ENCODE assay signal across 10 cellular contexts in the genomic region with DNA sequence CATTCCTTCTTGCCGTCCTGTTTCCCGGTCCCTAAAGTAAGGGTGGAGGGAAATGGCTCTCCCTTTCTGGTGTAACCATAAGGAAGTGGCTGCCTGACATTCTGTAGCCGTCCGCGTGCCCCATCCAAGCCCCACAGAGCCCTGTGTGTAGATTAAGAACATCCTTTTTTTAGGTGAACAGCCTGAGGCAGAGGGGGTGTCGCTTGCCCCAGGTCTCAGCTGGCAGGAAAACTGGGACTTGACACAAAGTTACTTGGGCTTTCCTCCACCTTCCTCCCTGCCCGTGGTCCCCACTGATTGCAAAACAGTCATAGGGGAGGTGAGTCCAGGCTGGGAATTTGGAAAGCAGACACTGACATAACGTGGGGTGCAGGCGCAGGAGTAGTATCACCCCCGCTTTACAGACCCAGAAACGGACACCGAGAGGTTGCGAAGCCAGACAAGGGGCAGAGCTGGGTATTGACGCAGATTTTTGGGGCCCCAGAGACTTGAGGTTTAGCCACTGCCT. TPM values are rescaled to one million over a fixed set of nuclear protein-coding genes. Genes with fewer than 3 reads are reported as not detected.
DNase-seq lines count a peak whose midpoint lies in the region; ATAC-seq, FAIRE-seq and TF ChIP-seq lines count a peak whose summit lies in the region.
"Had no signal": no experiment of that assay in that cellular context is flagged by ENCODE, and none has a peak within 500 bp of the region (broad histone marks: within the 10 kb centered on the region; RNA-seq: fewer than 3 reads in every experiment).

No MANE protein-coding gene starts in this region.

- H3K4me3 Mint-ChIP-seq in T-helper 1 cell treated with Interleukin-12 subunit alpha and Interleukin-12 subunit beta and Interleukin-4 antibody, amounts not matched to agents 30 μg/mL and 1 μg/mL, for 36 hours: peak overlapping the region; percentile 61

- ATAC-seq in stimulated activated naive CD8-positive, alpha-beta T cell treated with anti-CD3 and anti-CD28 coated beads, Interleukin-15, Interleukin-2, amounts not matched to agents 100 U/mL and 50 U/mL, for 24 hours: peak; percentile 10
- ATAC-seq in GM21526 (IDR thresholded peaks at IDR 0.05; ENCODE audit: low FRiP score, unreplicated experiment): no peak

- H3K36me3 ChIP-seq in kidney (ENCODE audit: control insufficient read depth in 1 of 2, insufficient read depth in 2 of 2, low read length in 2 of 2): no peaks in the 10 kb centered on the region

- no peak for FAIRE-seq in kidney (lab: Jason Lieb, UNC)
- FAIRE-seq: GM18507 had no signal

- peaks cover 0 to 12% of the 10 kb centered on the region in 2 donors for H3K4me1 ChIP-seq in kidney (ENCODE audit: control insufficient read depth in 1 of 2, insufficient read depth in 1 of 2, low read depth in 1 of 2, low read length in 2 of 2)

- DNase-seq in T-helper 1 cell: no peak
- DNase-seq in kidney: peak; percentile 45
- no peak for DNase-seq in stimulated activated naive CD8-positive, alpha-beta T cell treated with anti-CD3 and anti-CD28 coated beads, Interleukin-15, Interleukin-2, amounts not matched to agents 100 U/mL and 50 U/mL, for 24 hours
- no peak for DNase-seq in DMS153 (lab: John Stamatoyannopoulos, UW)
- no peak for DNase-seq in NCI-H446 treated with DMSO at 0.1 percent for 48 hours (lab: John Stamatoyannopoulos, UW)

- H3K4me1 Mint-ChIP-seq in T-helper 1 cell treated with Interleukin-12 subunit alpha and Interleukin-12 subunit beta and Interleukin-4 antibody, amounts not matched to agents 30 μg/mL and 1 μg/mL, for 36 hours (ENCODE audit: low read depth): peaks cover 31% of the 10 kb centered on the region

- peak overlapping the region; percentile 59 for H3K27ac Mint-ChIP-seq in T-helper 1 cell treated with Interleukin-12 subunit alpha and Interleukin-12 subunit beta and Interleukin-4 antibody, amounts not matched to agents 30 μg/mL and 1 μg/mL, for 36 hours

- peaks cover 4% of the 10 kb centered on the region for H3K36me3 Mint-ChIP-seq in T-helper 1 cell treated with Interleukin-12 subunit alpha and Interleukin-12 subunit beta and Interleukin-4 antibody, amounts not matched to agents 30 μg/mL and 1 μg/mL, for 36 hours (ENCODE audit: low read depth)

- TF ChIP-seq CTCF in kidney (IDR thresholded peaks at IDR 0.05; ENCODE audit: borderline replicate concordance, extremely low read depth, insufficient read depth): no peak

- intact Hi-C loops in kidney (cut with DNase I): no loop called here

- H3K9me3 Mint-ChIP-seq in T-helper 1 cell treated with Interleukin-12 subunit alpha and Interleukin-12 subunit beta and Interleukin-4 antibody, amounts not matched to agents 30 μg/mL and 1 μg/mL, for 36 hours: no peaks in the 10 kb centered on the region

- H3K27ac ChIP-seq in angular gyrus (ENCODE audit: low read depth, low read length) (peak overlapping the region; percentile 70), kidney (ENCODE audit: low read depth in 2 of 2, low read length in 2 of 2) (peak overlapping the region; percentile 16 to 67)

- peaks cover 11% of the 10 kb centered on the region for H3K27me3 Mint-ChIP-seq in T-helper 1 cell treated with Interleukin-12 subunit alpha and Interleukin-12 subunit beta and Interleukin-4 antibody, amounts not matched to agents 30 μg/mL and 1 μg/mL, for 36 hours (ENCODE audit: low read depth)

- peak overlapping the region in 1 of 2 donors; percentile 40 for H3K9ac ChIP-seq in kidney (ENCODE audit: low read length in 2 of 2)

- peak overlapping the region in 1 of 2 donors; percentile 35 for H3K4me3 ChIP-seq in kidney (ENCODE audit: low read length in 2 of 2)

- H3K9me3 ChIP-seq in kidney (ENCODE audit: control insufficient read depth in 1 of 2, low read length in 2 of 2): no peaks in the 10 kb centered on the region

RNA-seq across cellular contexts. Expression of a gene that starts 22.8 kb away (rescaled TPM):
- total RNA-seq in kidney: 1.1 TPM
- polyA plus RNA-seq in kidney (ENCODE audit: insufficient read depth, low read depth, low replicate concordance): 2.8 TPM
- total RNA-seq: A172 had no signal

RNA-seq across cellular contexts. Expression of a gene that starts 27.8 kb away (rescaled TPM):
- total RNA-seq in kidney: 32.6 TPM
- polyA plus RNA-seq in kidney (ENCODE audit: insufficient read depth, low read depth, low replicate concordance): 61.2 TPM

RNA-seq across cellular contexts. Expression of a gene that starts 43.8 kb away (rescaled TPM):
- 22.5 TPM for total RNA-seq in kidney
- polyA plus RNA-seq in kidney (ENCODE audit: insufficient read depth, low read depth, low replicate concordance): 18.1 TPM
